Comparison of ENCODE assay signal across 35 cellular contexts in genomic region chr2:15720561-15721307, GRCh38.
"Had no signal": no experiment of that assay in that cellular context is flagged by ENCODE, and none has a peak within 500 bp of the region (broad histone marks: within the 10 kb centered on the region; RNA-seq: fewer than 3 reads in every experiment).

No MANE protein-coding gene starts in this region.

- FAIRE-seq: bronchial epithelial cell, TTC549 had no signal

- H3K4me1 ChIP-seq: ascending aorta had no signal

- DNase-seq: activated B cell treated with CpG ODN at 0.5 μM for 24 hours; activated CD4-positive, alpha-beta memory T cell treated with anti-CD3 and anti-CD28 coated beads for 36 hours; activated CD4-positive, alpha-beta T cell treated with anti-CD3 and anti-CD28 coated beads for 4 hours; activated CD4-positive, alpha-beta T cell treated with anti-CD3 and anti-CD28 coated beads, Interleukin-2, amount 10 ng/mL, durations not matched to agents 24 days and 14 days; activated CD4-positive, alpha-beta T cell treated with anti-CD3 and anti-CD28 coated beads, Interleukin-2, amount 50 U/mL, for 1 hour; activated CD4-positive, alpha-beta T cell treated with anti-CD3 and anti-CD28 coated beads, Interleukin-2, amount 50 U/mL, for 4 hours; activated CD4-positive, CD25-positive, alpha-beta regulatory T cell treated with anti-CD3 and anti-CD28 coated beads, Interleukin-2, amount 50 U/mL, for 72 hours; activated CD8-positive, alpha-beta memory T cell treated with anti-CD3 and anti-CD28 coated beads, Interleukin-2, amount 50 U/mL, for 4 hours; activated CD8-positive, alpha-beta T cell treated with anti-CD3 and anti-CD28 coated beads for 36 hours; activated effector memory CD4-positive, alpha-beta T cell treated with Interleukin-2 at 50 U/mL for 16 hours; activated gamma-delta T cell; activated naive CD4-positive, alpha-beta T cell treated with anti-CD3 and anti-CD28 coated beads, Interleukin-2, amount 10 ng/mL, durations not matched to agents 7 days and 5 days; activated naive CD4-positive, alpha-beta T cell treated with Interleukin-2 at 50 U/mL for 16 hours; activated naive CD8-positive, alpha-beta T cell treated with anti-CD3 and anti-CD28 coated beads, Interleukin-2, amount 10 ng/mL, durations not matched to agents 7 days and 5 days; activated naive CD8-positive, alpha-beta T cell treated with anti-CD3 and anti-CD28 coated beads, Interleukin-2, amount 50 U/mL, for 24 hours; activated T-cell treated with anti-CD3 and anti-CD28 coated beads, Interleukin-2, amount 50 U/mL, for 24 hours; activated T-cell treated with anti-CD3 and anti-CD28 coated beads, Interleukin-2, amount 50 U/mL, for 48 hours; amygdala; anterior cingulate cortex; caudate nucleus; SW 1271; T-helper 1 cell; T-helper 2 cell; T-helper 9 cell had no signal

- H3K36me3 Mint-ChIP-seq: activated CD4-positive, alpha-beta memory T cell treated with anti-CD3 and anti-CD28 coated beads for 36 hours; activated naive CD4-positive, alpha-beta T cell treated with anti-CD3 and anti-CD28 coated beads, Interleukin-2, amount 10 ng/mL, durations not matched to agents 7 days and 5 days; activated naive CD4-positive, alpha-beta T cell treated with anti-CD3 and anti-CD28 coated beads, Interleukin-2, amount 50 U/mL, for 24 hours; activated naive CD8-positive, alpha-beta T cell; activated naive CD8-positive, alpha-beta T cell treated with anti-CD3 and anti-CD28 coated beads, Interleukin-2, amount 10 ng/mL, durations not matched to agents 7 days and 5 days; brain had no signal

- H3K9me3 Mint-ChIP-seq: activated B cell treated with CpG ODN at 0.5 μM for 24 hours; activated CD4-positive, alpha-beta memory T cell treated with anti-CD3 and anti-CD28 coated beads for 36 hours; activated CD4-positive, alpha-beta T cell treated with anti-CD3 and anti-CD28 coated beads, Interleukin-2, amount 10 ng/mL, durations not matched to agents 24 days and 14 days; activated CD8-positive, alpha-beta T cell treated with anti-CD3 and anti-CD28 coated beads for 36 hours; activated naive CD4-positive, alpha-beta T cell treated with anti-CD3 and anti-CD28 coated beads, Interleukin-2, amount 10 ng/mL, durations not matched to agents 7 days and 5 days; activated naive CD4-positive, alpha-beta T cell treated with anti-CD3 and anti-CD28 coated beads, Interleukin-2, amount 50 U/mL, for 24 hours; activated naive CD8-positive, alpha-beta T cell treated with anti-CD3 and anti-CD28 coated beads, Interleukin-2, amount 10 ng/mL, durations not matched to agents 7 days and 5 days; activated naive CD8-positive, alpha-beta T cell treated with anti-CD3 and anti-CD28 coated beads, Interleukin-2, amount 50 U/mL, for 24 hours; activated T-cell treated with anti-CD3 and anti-CD28 coated beads, Interleukin-2, amount 50 U/mL, for 24 hours; activated T-helper 2 cell treated with anti-CD3 and anti-CD28 coated beads, Interferon-gamma antibody, Interleukin-2, Interleukin-4, amounts not matched to agents 10 μg/mL and 5 μg/mL and 100 μg/mL, durations not matched to agents 14 hours and 24 hours and 36 hours; T-helper 1 cell treated with Interleukin-12 subunit alpha and Interleukin-12 subunit beta and Interleukin-4 antibody, amounts not matched to agents 30 μg/mL and 1 μg/mL, for 36 hours; T-helper 2 cell treated with Interferon-gamma antibody and Interleukin-4, amounts not matched to agents 5 μg/mL and 100 μg/mL, for 36 hours had no signal

- H3K27me3 ChIP-seq: ascending aorta, cardiac muscle cell had no signal

- H3K9me3 ChIP-seq: ascending aorta had no signal

- H3K27ac Mint-ChIP-seq: activated B cell treated with CpG ODN at 0.5 μM for 24 hours; activated CD4-positive, alpha-beta memory T cell treated with anti-CD3 and anti-CD28 coated beads for 36 hours; activated CD4-positive, alpha-beta T cell treated with anti-CD3 and anti-CD28 coated beads, Interleukin-2, amount 10 ng/mL, durations not matched to agents 24 days and 14 days; activated CD8-positive, alpha-beta T cell treated with anti-CD3 and anti-CD28 coated beads for 36 hours; activated naive CD4-positive, alpha-beta T cell treated with anti-CD3 and anti-CD28 coated beads, Interleukin-2, amount 10 ng/mL, durations not matched to agents 7 days and 5 days; activated naive CD4-positive, alpha-beta T cell treated with anti-CD3 and anti-CD28 coated beads, Interleukin-2, amount 50 U/mL, for 24 hours; activated naive CD8-positive, alpha-beta T cell; activated naive CD8-positive, alpha-beta T cell treated with anti-CD3 and anti-CD28 coated beads, Interleukin-2, amount 10 ng/mL, durations not matched to agents 7 days and 5 days; activated naive CD8-positive, alpha-beta T cell treated with anti-CD3 and anti-CD28 coated beads, Interleukin-2, amount 50 U/mL, for 24 hours; activated T-cell treated with anti-CD3 and anti-CD28 coated beads, Interleukin-2, amount 50 U/mL, for 24 hours; activated T-helper 2 cell treated with anti-CD3 and anti-CD28 coated beads, Interferon-gamma antibody, Interleukin-2, Interleukin-4, amounts not matched to agents 10 μg/mL and 5 μg/mL and 100 μg/mL, durations not matched to agents 14 hours and 24 hours and 36 hours; brain; T-helper 1 cell treated with Interleukin-12 subunit alpha and Interleukin-12 subunit beta and Interleukin-4 antibody, amounts not matched to agents 30 μg/mL and 1 μg/mL, for 36 hours; T-helper 2 cell treated with Interferon-gamma antibody and Interleukin-4, amounts not matched to agents 5 μg/mL and 100 μg/mL, for 36 hours had no signal

- H3K36me3 ChIP-seq: ascending aorta, cardiac muscle cell had no signal

- H3K4me3 Mint-ChIP-seq: activated B cell treated with CpG ODN at 0.5 μM for 24 hours; activated CD4-positive, alpha-beta memory T cell treated with anti-CD3 and anti-CD28 coated beads for 36 hours; activated CD4-positive, alpha-beta T cell treated with anti-CD3 and anti-CD28 coated beads, Interleukin-2, amount 10 ng/mL, durations not matched to agents 24 days and 14 days; activated CD8-positive, alpha-beta T cell treated with anti-CD3 and anti-CD28 coated beads for 36 hours; activated naive CD4-positive, alpha-beta T cell treated with anti-CD3 and anti-CD28 coated beads, Interleukin-2, amount 10 ng/mL, durations not matched to agents 7 days and 5 days; activated naive CD4-positive, alpha-beta T cell treated with anti-CD3 and anti-CD28 coated beads, Interleukin-2, amount 50 U/mL, for 24 hours; activated naive CD8-positive, alpha-beta T cell; activated naive CD8-positive, alpha-beta T cell treated with anti-CD3 and anti-CD28 coated beads, Interleukin-2, amount 10 ng/mL, durations not matched to agents 7 days and 5 days; activated naive CD8-positive, alpha-beta T cell treated with anti-CD3 and anti-CD28 coated beads, Interleukin-2, amount 50 U/mL, for 24 hours; activated T-cell treated with anti-CD3 and anti-CD28 coated beads, Interleukin-2, amount 50 U/mL, for 24 hours; brain; T-helper 1 cell treated with Interleukin-12 subunit alpha and Interleukin-12 subunit beta and Interleukin-4 antibody, amounts not matched to agents 30 μg/mL and 1 μg/mL, for 36 hours; T-helper 2 cell treated with Interferon-gamma antibody and Interleukin-4, amounts not matched to agents 5 μg/mL and 100 μg/mL, for 36 hours had no signal

- H3K27me3 Mint-ChIP-seq: activated B cell treated with CpG ODN at 0.5 μM for 24 hours; activated CD4-positive, alpha-beta T cell treated with anti-CD3 and anti-CD28 coated beads, Interleukin-2, amount 10 ng/mL, durations not matched to agents 24 days and 14 days; activated CD8-positive, alpha-beta T cell treated with anti-CD3 and anti-CD28 coated beads for 36 hours; activated naive CD8-positive, alpha-beta T cell; activated naive CD8-positive, alpha-beta T cell treated with anti-CD3 and anti-CD28 coated beads, Interleukin-2, amount 10 ng/mL, durations not matched to agents 7 days and 5 days; activated T-cell treated with anti-CD3 and anti-CD28 coated beads, Interleukin-2, amount 50 U/mL, for 24 hours; brain had no signal

- H3K4me3 ChIP-seq: ascending aorta, cardiac muscle cell had no signal

- H3K27ac ChIP-seq: ascending aorta, cardiac muscle cell, VCaP had no signal

- ATAC-seq: activated CD8-positive, alpha-beta T cell treated with anti-CD3 and anti-CD28 coated beads for 36 hours; activated naive CD8-positive, alpha-beta T cell treated with anti-CD3 and anti-CD28 coated beads, Interleukin-2, amount 50 U/mL, for 24 hours had no signal

- H3K4me1 Mint-ChIP-seq: activated CD4-positive, alpha-beta T cell treated with anti-CD3 and anti-CD28 coated beads, Interleukin-2, amount 10 ng/mL, durations not matched to agents 24 days and 14 days; activated naive CD4-positive, alpha-beta T cell treated with anti-CD3 and anti-CD28 coated beads, Interleukin-2, amount 10 ng/mL, durations not matched to agents 7 days and 5 days; activated naive CD4-positive, alpha-beta T cell treated with anti-CD3 and anti-CD28 coated beads, Interleukin-2, amount 50 U/mL, for 24 hours; activated naive CD8-positive, alpha-beta T cell treated with anti-CD3 and anti-CD28 coated beads, Interleukin-2, amount 10 ng/mL, durations not matched to agents 7 days and 5 days; activated naive CD8-positive, alpha-beta T cell treated with anti-CD3 and anti-CD28 coated beads, Interleukin-2, amount 50 U/mL, for 24 hours had no signal
